24 cellular contexts compared by ENCODE assay signal in genomic region chr12:367972-368371, GRCh38.
"Had no signal": no experiment of that assay in that cellular context is flagged by ENCODE, and none has a peak within 500 bp of the region (broad histone marks: within the 10 kb centered on the region; RNA-seq: fewer than 3 reads in every experiment).

No MANE protein-coding gene starts in this region.

- H3K4me3 ChIP-seq: SJSA1, SK-N-MC had no signal

- H3K27ac ChIP-seq: HL-60, KMS-11, SJSA1, SK-N-MC had no signal

- H3K4me2 ChIP-seq: KMS-11 had no signal

- H3K4me1 ChIP-seq: SJSA1 had no signal

- FAIRE-seq: HTR-8/SVneo, RCC 7860 had no signal

- DNase-seq: Kasumi-1, MM.1S, NCI-H1105, NCI-H1417, NCI-H146, NCI-H1694 treated with DMSO at 0.1 percent for 48 hours, NCI-H1930, NCI-H2081, NCI-H2171, NCI-H226, NCI-H446, NCI-H510A, NCI-H524 treated with DMSO at 0.1 percent for 48 hours, NCI-H69, NCI-H774, Right ventricle myocardium superior, RPMI8226, SIG-M5 had no signal

- H3K9me3 ChIP-seq: SJSA1 had no signal
